In genomic region chr4:11746734-11747133, GRCh38 we compare ENCODE assay signal across 20 cellular contexts.
"Had no signal": no experiment of that assay in that cellular context is flagged by ENCODE, and none has a peak within 500 bp of the region (broad histone marks: within the 10 kb centered on the region; RNA-seq: fewer than 3 reads in every experiment).

No MANE protein-coding gene starts in this region.

- H3K36me3 Mint-ChIP-seq: activated naive CD4-positive, alpha-beta T cell treated with anti-CD3 and anti-CD28 coated beads, Interleukin-2, amount 50 U/mL, for 24 hours had no signal

- H3K4me3 Mint-ChIP-seq: activated CD4-positive, alpha-beta T cell treated with anti-CD3 and anti-CD28 coated beads, Interleukin-2, amount 10 ng/mL, durations not matched to agents 7 days and 5 days; activated CD8-positive, alpha-beta T cell treated with anti-CD3 and anti-CD28 coated beads for 36 hours; activated naive CD4-positive, alpha-beta T cell treated with anti-CD3 and anti-CD28 coated beads, Interleukin-2, amount 50 U/mL, for 24 hours; activated T-helper 1 cell treated with anti-CD3 and anti-CD28 coated beads, Interleukin-12 subunit alpha, Interleukin-12 subunit beta, Interleukin-2, Interleukin-4 antibody, amounts not matched to agents 30 ng/mL and 10 ng/mL and 1 ng/mL, durations not matched to agents 14 hours and 24 hours and 36 hours; natural killer cell treated with Interleukin-12 subunit alpha and Interleukin-12 subunit beta and Interleukin-15 and Interleukin-18, amount 100 ng/mL, for 72 hours had no signal

- H3K9me3 Mint-ChIP-seq: activated CD4-positive, alpha-beta T cell treated with anti-CD3 and anti-CD28 coated beads, Interleukin-2, amount 10 ng/mL, durations not matched to agents 7 days and 5 days; activated CD8-positive, alpha-beta T cell treated with anti-CD3 and anti-CD28 coated beads for 36 hours; activated T-helper 1 cell treated with anti-CD3 and anti-CD28 coated beads, Interleukin-12 subunit alpha, Interleukin-12 subunit beta, Interleukin-2, Interleukin-4 antibody, amounts not matched to agents 30 ng/mL and 10 ng/mL and 1 ng/mL, durations not matched to agents 14 hours and 24 hours and 36 hours had no signal

- H3K4me3 ChIP-seq: upper lobe of right lung had no signal

- H3K27me3 Mint-ChIP-seq: natural killer cell treated with Interleukin-12 subunit alpha and Interleukin-12 subunit beta and Interleukin-15 and Interleukin-18, amount 100 ng/mL, for 72 hours had no signal

- H3K4me1 Mint-ChIP-seq: activated CD4-positive, alpha-beta T cell treated with anti-CD3 and anti-CD28 coated beads, Interleukin-2, amount 10 ng/mL, durations not matched to agents 7 days and 5 days; activated naive CD4-positive, alpha-beta T cell treated with anti-CD3 and anti-CD28 coated beads, Interleukin-2, amount 50 U/mL, for 24 hours had no signal

- DNase-seq: activated CD4-positive, alpha-beta T cell treated with anti-CD3 and anti-CD28 coated beads, Interleukin-2, amount 10 ng/mL, durations not matched to agents 7 days and 5 days; activated CD4-positive, CD25-positive, alpha-beta regulatory T cell treated with anti-CD3 and anti-CD28 coated beads, Interleukin-2, amount 50 U/mL, for 72 hours; activated CD8-positive, alpha-beta T cell treated with anti-CD3 and anti-CD28 coated beads for 36 hours; activated gamma-delta T cell treated with Interleukin-2 at 50 U/mL for 16 hours; aorta; brain microvascular endothelial cell; caudate nucleus; effector memory CD4-positive, alpha-beta T cell; kidney glomerular epithelial cell; left ventricle myocardium superior; midbrain; right cardiac atrium; stimulated activated CD4-positive, alpha-beta T cell treated with anti-CD3 and anti-CD28 coated beads, Interleukin-4, amount 100 ng/mL, for 24 hours; stimulated activated naive CD8-positive, alpha-beta T cell treated with anti-CD3 and anti-CD28 coated beads, Interleukin-15, Interleukin-2, amounts not matched to agents 100 U/mL and 50 U/mL, for 24 hours; T-helper 1 cell; upper lobe of right lung; WERI-Rb-1 had no signal

- H3K27ac Mint-ChIP-seq: activated CD4-positive, alpha-beta T cell treated with anti-CD3 and anti-CD28 coated beads, Interleukin-2, amount 10 ng/mL, durations not matched to agents 7 days and 5 days; activated CD8-positive, alpha-beta T cell treated with anti-CD3 and anti-CD28 coated beads for 36 hours; activated naive CD4-positive, alpha-beta T cell treated with anti-CD3 and anti-CD28 coated beads, Interleukin-2, amount 50 U/mL, for 24 hours; activated T-helper 1 cell treated with anti-CD3 and anti-CD28 coated beads, Interleukin-12 subunit alpha, Interleukin-12 subunit beta, Interleukin-2, Interleukin-4 antibody, amounts not matched to agents 30 ng/mL and 10 ng/mL and 1 ng/mL, durations not matched to agents 14 hours and 24 hours and 36 hours; natural killer cell treated with Interleukin-12 subunit alpha and Interleukin-12 subunit beta and Interleukin-15 and Interleukin-18, amount 100 ng/mL, for 72 hours had no signal
